In the genomic region with DNA sequence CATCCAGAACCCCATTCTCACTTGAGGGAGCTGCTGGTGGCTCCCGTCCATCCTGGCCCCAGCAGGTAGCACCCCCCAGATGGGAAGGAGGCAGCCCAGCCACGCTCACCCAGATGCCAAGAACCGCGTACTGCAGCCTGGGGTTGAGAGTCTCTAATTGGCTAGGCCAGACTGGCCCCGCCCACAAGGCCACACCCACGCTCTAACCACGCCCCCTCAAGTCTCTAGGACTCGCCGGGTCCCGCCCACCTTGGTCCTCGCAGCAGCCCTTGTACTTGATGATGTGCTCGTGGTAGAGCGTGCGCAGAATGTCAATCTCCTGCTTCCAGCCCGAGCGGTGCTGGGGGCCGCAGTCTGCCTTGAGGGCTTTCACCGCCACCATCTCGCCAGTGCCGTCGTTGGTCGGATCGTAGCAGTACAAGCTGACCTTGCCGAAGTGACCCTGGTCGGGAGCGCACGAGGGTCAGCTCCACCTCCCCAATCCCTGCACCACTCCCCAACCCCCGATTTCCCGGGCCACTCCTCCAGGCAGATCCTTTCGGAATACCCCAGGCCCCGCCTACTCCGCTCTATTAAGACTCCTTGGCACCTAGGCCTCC, we compare ENCODE assay signal across 8 cellular contexts. TPM values are rescaled to one million over a fixed set of nuclear protein-coding genes. Genes with fewer than 3 reads are reported as not detected.
DNase-seq lines count a peak whose midpoint lies in the region; ATAC-seq and TF ChIP-seq lines count a peak whose summit lies in the region.

No MANE protein-coding gene starts in this region.

- no peaks in the 10 kb centered on the region for H3K9me3 Mint-ChIP-seq in effector memory CD8-positive, alpha-beta T cell

- H3K27me3 ChIP-seq in neuronal stem cell (ENCODE audit: control insufficient read depth in 3 of 3, insufficient read depth in 3 of 3, low read depth in 1 of 3, low read length in 3 of 3) (no peaks in the 10 kb centered on the region), sigmoid colon (no peaks in the 10 kb centered on the region)

- peak; percentile 29 for ATAC-seq in effector memory CD8-positive, alpha-beta T cell (replicated peaks)
- ATAC-seq in HG03159 (IDR thresholded peaks at IDR 0.05; ENCODE audit: unreplicated experiment): no peak

- H3K18ac ChIP-seq in neuronal stem cell (ENCODE audit: low read length): peak overlapping the region; percentile 91

- TF ChIP-seq EP300 in sigmoid colon (IDR thresholded peaks at IDR 0.05): no peak

- H3K27me3 Mint-ChIP-seq in effector memory CD8-positive, alpha-beta T cell: no peaks in the 10 kb centered on the region

- H3K23ac ChIP-seq in neuronal stem cell (ENCODE audit: low read depth, low read length, poor library complexity): peak overlapping the region; percentile 93

- H2AFZ ChIP-seq in neuronal stem cell (ENCODE audit: low read length): no peak overlapping the region

- peak overlapping the region; percentile 77 for H3K9ac ChIP-seq in neuronal stem cell (ENCODE audit: low read depth, low read length, poor library complexity)

- peaks cover 6 to 68% of the 10 kb centered on the region in 2 donors for H3K36me3 ChIP-seq in neuronal stem cell (replicated peaks in 1 of 2; ENCODE audit: control insufficient read depth in 2 of 2, insufficient read depth in 2 of 2, low read length in 2 of 2)
- H3K36me3 ChIP-seq in sigmoid colon: peaks cover 0 to 84% (median 25%) of the 10 kb centered on the region in 4 donors

- DNase-seq in ELF-1 (ENCODE audit: low read depth, low spot score) (peak; percentile 98), SK-N-DZ (ENCODE audit: low spot score) (peak; percentile 39), neuronal stem cell (ENCODE audit: low spot score) (peak; percentile 92), sigmoid colon (no peak), NCI-H748 treated with DMSO at 0.1 percent for 48 hours (lab: John Stamatoyannopoulos, UW) (no peak)
- peak in 1 of 3 experiments; percentile 12 for DNase-seq in effector memory CD8-positive, alpha-beta T cell
- no peak for DNase-seq in NK-92 treated with Interleukin-12 subunit alpha and Interleukin-12 subunit beta, amount 100 ng/mL, for 24 hours (lab: John Stamatoyannopoulos, UW)

- H3K4me3 Mint-ChIP-seq in effector memory CD8-positive, alpha-beta T cell: no peak overlapping the region

- peak overlapping the region in 1 of 2 donors; percentile 68 for H3K27ac Mint-ChIP-seq in effector memory CD8-positive, alpha-beta T cell

- no peak overlapping the region for H2BK15ac ChIP-seq in neuronal stem cell (ENCODE audit: low read length)

- peak overlapping the region; percentile 78 for H2BK5ac ChIP-seq in neuronal stem cell (ENCODE audit: low read length)

- H2BK120ac ChIP-seq in neuronal stem cell (ENCODE audit: low read depth, low read length): no peak overlapping the region

- H3K4me3 ChIP-seq in neuronal stem cell (ENCODE audit: low read length in 2 of 2): peak overlapping the region in 1 of 2 donors; percentile 75
- H3K4me3 ChIP-seq in sigmoid colon: no peak overlapping the region

- H3K14ac ChIP-seq in neuronal stem cell (ENCODE audit: low read length): no peak overlapping the region

- no peak overlapping the region for H4K91ac ChIP-seq in neuronal stem cell (ENCODE audit: low read depth, low read length, poor library complexity)

- WGBS in neuronal stem cell (ENCODE audit: extremely low coverage in 2 of 2, insufficient read length in 2 of 2, insufficient replicate concordance in 1 of 2), 2 donors: no CpG with 5 or more reads among the region's 32 CpGs
- WGBS in sigmoid colon, 2 donors: 90 to 93% methylated on average over 32 of the region's 32 CpGs

- no peak overlapping the region for H4K8ac ChIP-seq in neuronal stem cell (ENCODE audit: low read depth, low read length)

- no peak for TF ChIP-seq CTCF in sigmoid colon (IDR thresholded peaks at IDR 0.05)

- H3K36me3 Mint-ChIP-seq in effector memory CD8-positive, alpha-beta T cell (ENCODE audit: insufficient read depth): peaks cover 81% of the 10 kb centered on the region

- H2AK5ac ChIP-seq in neuronal stem cell (ENCODE audit: low read depth, low read length): no peak overlapping the region

- H3K4me2 ChIP-seq in neuronal stem cell (ENCODE audit: insufficient read depth, low read length, poor library complexity, severe bottlenecking): peak overlapping the region; percentile 99

- no peak overlapping the region for H2BK12ac ChIP-seq in neuronal stem cell (ENCODE audit: low read length)

- H3K4ac ChIP-seq in neuronal stem cell (ENCODE audit: low read length): no peak overlapping the region

- H3K79me1 ChIP-seq in neuronal stem cell (ENCODE audit: low read depth, low read length): no peaks in the 10 kb centered on the region

- no peak for TF ChIP-seq POLR2A in sigmoid colon (IDR thresholded peaks at IDR 0.05)

- intact Hi-C loops in sigmoid colon (cut with DNase I): no loop called here

- H3K27ac ChIP-seq in neuronal stem cell (replicated peaks; ENCODE audit: low read length) (peak overlapping the region; percentile 74), sigmoid colon (peak overlapping the region in 1 of 4 donors; percentile 42)

- H3K4me1 ChIP-seq in neuronal stem cell (ENCODE audit: control insufficient read depth in 2 of 2, insufficient read depth in 1 of 2, low read depth in 1 of 2, low read length in 2 of 2) (peaks cover 0 to 17% of the 10 kb centered on the region in 2 donors), sigmoid colon (no peaks in the 10 kb centered on the region)

- H3K9me3 ChIP-seq in neuronal stem cell (replicated peaks in 1 of 2; ENCODE audit: control insufficient read depth in 2 of 2, insufficient read depth in 1 of 2, low read depth in 1 of 2, low read length in 2 of 2): no peaks in the 10 kb centered on the region
- H3K9me3 ChIP-seq in sigmoid colon: no peaks in the 10 kb centered on the region

- H3K4me1 Mint-ChIP-seq in effector memory CD8-positive, alpha-beta T cell (ENCODE audit: low read depth in 2 of 2): no peaks in the 10 kb centered on the region

RNA-seq across cellular contexts. Expression of a gene that starts 14.5 kb away (rescaled TPM):
- polyA plus RNA-seq in SK-N-DZ (2014; cell fraction: cytosol; rRNA removed): 1.0 and 1.8 TPM in 2 replicates
- 0.84 and 3.6 TPM in 2 replicates for polyA plus RNA-seq in SK-N-DZ (2014; cell fraction: nucleus; rRNA removed)
- polyA plus RNA-seq in neuronal stem cell (2013, experiment 1 of 2): 1.3 TPM
- 1.5 TPM for polyA plus RNA-seq in neuronal stem cell (2013, experiment 2 of 2)
- total RNA-seq in sigmoid colon: 1 to 10 TPM; 1.9 to 4.2 (median 3.4) TPM
- 10 to 100 TPM; 24.5 to 45.2 (median 35.4) TPM for polyA plus RNA-seq in sigmoid colon

RNA-seq across cellular contexts. Expression of a gene that starts 20.6 kb away (rescaled TPM):
- 17.8 and 20.7 TPM in 2 replicates for polyA plus RNA-seq in SK-N-DZ (2014; cell fraction: cytosol; rRNA removed)
- 10.8 and 28.6 TPM in 2 replicates for polyA plus RNA-seq in SK-N-DZ (2014; cell fraction: nucleus; rRNA removed)
- 44.6 TPM for polyA plus RNA-seq in neuronal stem cell (2013, experiment 1 of 2)
- polyA plus RNA-seq in neuronal stem cell (2013, experiment 2 of 2): 45.3 TPM
- total RNA-seq in sigmoid colon: 10 to 100 TPM; 10.0 to 28.5 (median 14.9) TPM
- 10 to 100 TPM in 2 of 3 donors, 1 to 10 TPM in 1; 8.4 to 37.0 (median 14.8) TPM for polyA plus RNA-seq in sigmoid colon

RNA-seq across cellular contexts. Expression of a gene that starts 26.5 kb away (rescaled TPM):
- 22.0 and 26.4 TPM in 2 replicates for polyA plus RNA-seq in SK-N-DZ (2014; cell fraction: cytosol; rRNA removed)
- polyA plus RNA-seq in SK-N-DZ (2014; cell fraction: nucleus; rRNA removed): 212 and 214 TPM in 2 replicates
- polyA plus RNA-seq in neuronal stem cell (2013, experiment 1 of 2): 31.5 TPM
- 29.4 TPM for polyA plus RNA-seq in neuronal stem cell (2013, experiment 2 of 2)
- 100 to 1,000 TPM in 1 of 4 donors, 10 to 100 TPM in 3; 36.7 to 125 (median 50.3) TPM for total RNA-seq in sigmoid colon
- 100 to 1,000 TPM in 1 of 3 donors, 10 to 100 TPM in 2; 35.6 to 117 (median 38.4) TPM for polyA plus RNA-seq in sigmoid colon

RNA-seq across cellular contexts. Expression of a gene that starts 38.1 kb away (rescaled TPM):
- polyA plus RNA-seq in SK-N-DZ (2014; cell fraction: cytosol; rRNA removed): 19.8 and 31.5 TPM in 2 replicates
- polyA plus RNA-seq in SK-N-DZ (2014; cell fraction: nucleus; rRNA removed): 34.2 and 43.1 TPM in 2 replicates
- 13.4 TPM for polyA plus RNA-seq in neuronal stem cell (2013, experiment 1 of 2)
- polyA plus RNA-seq in neuronal stem cell (2013, experiment 2 of 2): 13.5 TPM
- total RNA-seq in sigmoid colon: 10 to 100 TPM; 25.2 to 45.9 (median 31.9) TPM
- polyA plus RNA-seq in sigmoid colon: 10 to 100 TPM; 19.2 to 21.6 (median 20.1) TPM

RNA-seq across cellular contexts. Expression of a gene that starts 44.3 kb away (rescaled TPM):
- polyA plus RNA-seq in SK-N-DZ (2014; cell fraction: cytosol; rRNA removed): 1.6 and 2.4 TPM in 2 replicates
- 16.2 and 24.5 TPM in 2 replicates for polyA plus RNA-seq in SK-N-DZ (2014; cell fraction: nucleus; rRNA removed)
- polyA plus RNA-seq in neuronal stem cell (2013, experiment 1 of 2): 3.5 TPM
- 4.2 TPM for polyA plus RNA-seq in neuronal stem cell (2013, experiment 2 of 2)
- 1 to 10 TPM; 1.1 to 4.3 (median 2.4) TPM for total RNA-seq in sigmoid colon
- polyA plus RNA-seq in sigmoid colon: 1 to 10 TPM in 2 of 3 donors, not detected in 1; 2.4 to 6.0 TPM

Comparison
In these comparisons a context has a peak if more than half of its experiments do, and no peak if none do; other contexts are left out.
1. DNase-seq: peak in ELF-1 (single experiment), SK-N-DZ (single experiment) and neuronal stem cell (single experiment); none in NK-92 treated with Interleukin-12 subunit alpha and Interleukin-12 subunit beta, amount 100 ng/mL, for 24 hours (single experiment), sigmoid colon (single experiment) and NCI-H748 treated with DMSO at 0.1 percent for 48 hours (single experiment).